In genomic region chr3:142072851-142073250, GRCh38 we compare ENCODE assay signal across 25 cellular contexts.
"Had no signal": no experiment of that assay in that cellular context is flagged by ENCODE, and none has a peak within 500 bp of the region (broad histone marks: within the 10 kb centered on the region; RNA-seq: fewer than 3 reads in every experiment).

No MANE protein-coding gene starts in this region.

- H3K27me3 ChIP-seq: ovary, sigmoid colon, tibial nerve, upper lobe of left lung, vagina had no signal

- H3K9me3 ChIP-seq: lower lobe of right lung, ovary, sigmoid colon, tibial nerve, upper lobe of left lung, vagina had no signal

- H3K27me3 Mint-ChIP-seq: naive thymus-derived CD4-positive, alpha-beta T cell; natural killer cell treated with Interleukin-12 subunit alpha and Interleukin-12 subunit beta and Interleukin-15 and Interleukin-18, amount 100 ng/mL, for 72 hours; progenitor cell of endocrine pancreas; stimulated activated memory B cell treated with anti-CD40 and anti-IgM and Interleukin-4, amounts not matched to agents 10 μg/mL and 1 μg/mL and 100 μg/mL, for 72 hours; stimulated activated naive CD8-positive, alpha-beta T cell treated with anti-CD3 and anti-CD28 coated beads, Interleukin-15, amount 100 ng/mL, for 72 hours had no signal

- H3K27ac Mint-ChIP-seq: naive thymus-derived CD4-positive, alpha-beta T cell; natural killer cell treated with Interleukin-12 subunit alpha and Interleukin-12 subunit beta and Interleukin-15 and Interleukin-18, amount 100 ng/mL, for 72 hours; progenitor cell of endocrine pancreas; stimulated activated memory B cell treated with anti-CD40 and anti-IgM and Interleukin-4, amounts not matched to agents 10 μg/mL and 1 μg/mL and 100 μg/mL, for 72 hours; stimulated activated naive CD8-positive, alpha-beta T cell treated with anti-CD3 and anti-CD28 coated beads, Interleukin-15, amount 100 ng/mL, for 72 hours had no signal

- ATAC-seq: left ventricle myocardium superior; lower lobe of right lung; naive thymus-derived CD4-positive, alpha-beta T cell; natural killer cell treated with Interleukin-12 subunit alpha and Interleukin-12 subunit beta and Interleukin-15 and Interleukin-18, amount 100 ng/mL, for 72 hours; right cardiac atrium; stimulated activated memory B cell treated with anti-CD40 and anti-IgM and Interleukin-4, amounts not matched to agents 10 μg/mL and 1 μg/mL and 100 μg/mL, for 72 hours; stimulated activated naive CD8-positive, alpha-beta T cell treated with anti-CD3 and anti-CD28 coated beads, Interleukin-15, amount 100 ng/mL, for 72 hours had no signal

- H3K4me1 Mint-ChIP-seq: stimulated activated memory B cell treated with anti-CD40 and anti-IgM and Interleukin-4, amounts not matched to agents 10 μg/mL and 1 μg/mL and 100 μg/mL, for 72 hours; stimulated activated naive CD8-positive, alpha-beta T cell treated with anti-CD3 and anti-CD28 coated beads, Interleukin-15, amount 100 ng/mL, for 72 hours had no signal

- FAIRE-seq: kidney had no signal

- H3K9me3 Mint-ChIP-seq: naive thymus-derived CD4-positive, alpha-beta T cell; natural killer cell treated with Interleukin-12 subunit alpha and Interleukin-12 subunit beta and Interleukin-15 and Interleukin-18, amount 100 ng/mL, for 72 hours; stimulated activated memory B cell treated with anti-CD40 and anti-IgM and Interleukin-4, amounts not matched to agents 10 μg/mL and 1 μg/mL and 100 μg/mL, for 72 hours; stimulated activated naive CD8-positive, alpha-beta T cell treated with anti-CD3 and anti-CD28 coated beads, Interleukin-15, amount 100 ng/mL, for 72 hours had no signal

- DNase-seq: head of caudate nucleus; hippocampal formation; kidney; left ventricle myocardium superior; lower lobe of right lung; mammary epithelial cell; mesenchymal stem cell; naive thymus-derived CD4-positive, alpha-beta T cell; ovary; right cardiac atrium; sigmoid colon; stimulated activated CD4-positive, alpha-beta T cell treated with anti-CD3 and anti-CD28 coated beads, Interleukin-1b, Interleukin-23, amount 100 ng/mL, for 48 hours; stimulated activated CD4-positive, alpha-beta T cell treated with anti-CD3 and anti-CD28 coated beads, Interleukin-2, amount 100 ng/mL, for 48 hours; stimulated activated CD4-positive, alpha-beta T cell treated with anti-CD3 and anti-CD28 coated beads, Interleukin-4, amount 100 ng/mL, for 4 hours; stimulated activated CD8-positive, alpha-beta memory T cell treated with anti-CD3 and anti-CD28 coated beads, Interleukin-4, amount 100 ng/mL, for 48 hours; stimulated activated naive CD4-positive, alpha-beta T cell treated with Interleukin-2 at 50 U/mL for 16 hours; stimulated activated naive CD8-positive, alpha-beta T cell treated with anti-CD3 and anti-CD28 coated beads, Interleukin-15, amount 100 ng/mL, for 72 hours; substantia nigra; upper lobe of left lung had no signal

- H3K4me3 ChIP-seq: lower lobe of right lung, ovary, sigmoid colon, smooth muscle cell, tibial nerve, upper lobe of left lung, vagina had no signal

- H3K4me1 ChIP-seq: lower lobe of right lung, sigmoid colon, tibial nerve, vagina had no signal

- H3K36me3 Mint-ChIP-seq: natural killer cell treated with Interleukin-12 subunit alpha and Interleukin-12 subunit beta and Interleukin-15 and Interleukin-18, amount 100 ng/mL, for 72 hours had no signal

- H3K27ac ChIP-seq: lower lobe of right lung, ovary, sigmoid colon, tibial nerve, upper lobe of left lung, vagina had no signal

- H3K36me3 ChIP-seq: lower lobe of right lung, ovary, sigmoid colon, upper lobe of left lung, vagina had no signal

- H3K4me3 Mint-ChIP-seq: naive thymus-derived CD4-positive, alpha-beta T cell; natural killer cell treated with Interleukin-12 subunit alpha and Interleukin-12 subunit beta and Interleukin-15 and Interleukin-18, amount 100 ng/mL, for 72 hours; stimulated activated memory B cell treated with anti-CD40 and anti-IgM and Interleukin-4, amounts not matched to agents 10 μg/mL and 1 μg/mL and 100 μg/mL, for 72 hours; stimulated activated naive CD8-positive, alpha-beta T cell treated with anti-CD3 and anti-CD28 coated beads, Interleukin-15, amount 100 ng/mL, for 72 hours had no signal
